ENCODE assay signal across 1 cellular context in genomic region chr20:9838378-9839295, GRCh38.
TF ChIP-seq lines count a peak whose summit lies in the region.

PAK5 (minus strand) TSS chr20:9839076; CDS start chr20:9644328, 194,748 bp downstream.

TF ChIP-seq in H1, 55 proteins besides CTCF, POLR2A, EP300 and RAD21 (continued from another document):
- TF ChIP-seq CHD7 (IDR thresholded peaks at IDR 0.05; ENCODE audit: insufficient replicate concordance, low read length), result no peak
- no peak for TF ChIP-seq CTBP2 (IDR thresholded peaks at IDR 0.05; ENCODE audit: borderline replicate concordance, insufficient read depth, insufficient read length, low read length)
- peak; percentile 63; the same call in 1 of the 2 replicates for TF ChIP-seq KDM1A (IDR thresholded peaks at IDR 0.05; ENCODE audit: borderline replicate concordance, low read length)
- TF ChIP-seq RFX5 (IDR thresholded peaks at IDR 0.05; ENCODE audit: borderline replicate concordance, low read depth, low read length), result no peak
- TF ChIP-seq ASH2L (IDR thresholded peaks at IDR 0.05; ENCODE audit: low read length), result peak; percentile 36
- TF ChIP-seq GABPA (IDR thresholded peaks at IDR 0.05; ENCODE audit: borderline replicate concordance, insufficient read depth, low read length), result no peak
- 0 out of 2 replicates have a peak, but pooled peaks have one; percentile 24 for TF ChIP-seq PHF8 (conservative IDR thresholded peaks at IDR 0.05; ENCODE audit: low read depth, low read length)
- TF ChIP-seq HDAC2 (IDR thresholded peaks at IDR 0.05; ENCODE audit: borderline replicate concordance in 1 of 2, low read depth in 2 of 2, low read length in 2 of 2), result no peak; a peak in 1 of 4 replicates
- TF ChIP-seq SIRT6 (IDR thresholded peaks at IDR 0.05; ENCODE audit: low read length), result no peak
- no peak; the same call in 1 of the 2 replicates for TF ChIP-seq SUZ12 (IDR thresholded peaks at IDR 0.05; ENCODE audit: low read length)
- TF ChIP-seq SIN3A (conservative IDR thresholded peaks at IDR 0.05 in 1 of 2, IDR thresholded peaks at IDR 0.05 in 1 of 2; ENCODE audit: low read depth in 1 of 2, low read length in 2 of 2), result peak in 1 of 2 experiments; percentile 76; a peak in 2 of 4 replicates
- peak; percentile 36; the same call in 1 of the 2 replicates for TF ChIP-seq CREB1 (IDR thresholded peaks at IDR 0.05)
- no peak for TF ChIP-seq TCF12 (IDR thresholded peaks at IDR 0.05; ENCODE audit: low read depth, low read length)
- TF ChIP-seq BACH1 (IDR thresholded peaks at IDR 0.05; ENCODE audit: low read length), result 0 out of 2 replicates have a peak, but pooled peaks have one; percentile 24
- no peak for TF ChIP-seq CHD1 (IDR thresholded peaks at IDR 0.05; ENCODE audit: low read depth, low read length)
- no peak for TF ChIP-seq SP2 (IDR thresholded peaks at IDR 0.05; ENCODE audit: low read length)
TF ChIP-seq in H1: peak in this region for 13.
